Comparison of ENCODE assay signal across 33 cellular contexts in the genomic region with DNA sequence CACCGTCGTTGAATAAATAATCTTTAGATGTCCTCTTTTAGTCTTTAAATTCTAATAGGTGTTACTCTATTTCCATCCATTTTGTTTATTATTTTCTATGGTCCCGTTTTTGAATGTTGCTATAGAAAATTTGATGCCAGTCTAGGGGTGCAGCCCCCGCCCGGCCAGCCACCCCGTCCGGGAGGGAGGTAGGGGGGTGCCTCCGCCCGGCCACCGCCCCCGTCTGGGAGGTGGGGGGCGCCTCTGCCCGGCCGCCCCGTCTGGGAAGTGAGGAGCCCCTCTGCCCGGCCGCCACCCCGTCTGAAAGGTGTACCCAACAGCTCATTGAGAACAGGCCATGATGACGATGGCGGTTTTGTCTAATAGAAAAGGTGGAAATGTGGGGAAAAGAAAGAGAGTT.
"Had no signal": no experiment of that assay in that cellular context is flagged by ENCODE, and none has a peak within 500 bp of the region (broad histone marks: within the 10 kb centered on the region; RNA-seq: fewer than 3 reads in every experiment).

No MANE protein-coding gene starts in this region.

- DNase-seq: Karpas-422, Kasumi-1, MG63, MM.1S, MV-4-11, NCI-H1048, NCI-H1092, NCI-H1092 treated with DMSO at 0.1 percent for 48 hours, NCI-H1105, NCI-H1105 treated with DMSO at 0.1 percent for 48 hours, NCI-H1417, NCI-H1417 treated with DMSO at 0.1 percent for 48 hours, NCI-H1436, NCI-H1436 treated with DMSO at 0.1 percent for 48 hours, NCI-H146, NCI-H1694, NCI-H1694 treated with DMSO at 0.1 percent for 48 hours, NCI-H187, NCI-H187 treated with DMSO at 0.1 percent for 48 hours, NCI-H1930, NCI-H2029, NCI-H2029 treated with DMSO at 0.1 percent for 48 hours, NCI-H2081, NCI-H2081 treated with DMSO at 0.1 percent for 48 hours, NCI-H2107, NCI-H2171, NCI-H2171 treated with DMSO at 0.1 percent for 48 hours, NCI-H2227 treated with DMSO at 0.1 percent for 48 hours, NCI-H226, NCI-H345, NCI-H446, NCI-H446 treated with DMSO at 0.1 percent for 48 hours, NCI-H510A had no signal
